In the genomic region with DNA sequence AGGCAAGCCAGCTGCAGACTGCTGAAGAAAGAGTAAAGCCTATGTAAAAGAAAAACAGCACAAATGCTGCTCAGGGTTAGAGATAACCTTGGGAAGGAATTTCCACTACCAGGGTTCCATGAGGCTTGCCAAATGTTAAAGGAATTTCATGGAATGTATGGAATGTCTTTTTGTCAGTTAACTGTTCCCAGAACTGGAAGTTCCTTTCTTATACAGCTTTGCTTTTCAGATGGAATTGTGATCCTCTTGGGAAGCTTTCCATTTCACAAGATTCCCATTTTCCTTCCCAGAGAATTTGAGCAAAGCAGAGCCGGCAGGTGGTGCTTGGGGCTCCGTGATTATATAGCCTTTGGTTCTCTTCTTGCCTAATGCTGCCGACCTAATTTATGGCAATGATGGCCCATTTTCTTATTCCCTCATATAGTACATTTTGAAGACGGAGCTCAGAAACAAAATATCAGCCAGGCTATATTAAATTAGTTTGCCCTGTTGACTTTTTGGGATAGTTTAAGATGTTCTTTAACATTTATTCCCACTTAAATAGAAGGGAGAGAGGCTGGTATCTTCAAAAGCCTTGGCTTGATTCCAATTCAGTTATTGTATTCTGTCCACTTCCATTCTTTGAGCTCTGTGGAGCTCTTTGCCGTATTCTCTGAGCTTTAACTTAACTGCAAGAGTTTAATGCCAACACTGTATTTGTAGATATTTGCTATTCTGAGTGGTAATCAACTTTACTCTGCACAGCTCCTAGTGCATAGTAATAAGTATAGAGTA, we compare ENCODE assay signal across 9 cellular contexts.
DNase-seq lines count a peak whose midpoint lies in the region; ATAC-seq and TF ChIP-seq lines count a peak whose summit lies in the region.
"Had no signal": no experiment of that assay in that cellular context is flagged by ENCODE, and none has a peak within 500 bp of the region (broad histone marks: within the 10 kb centered on the region; RNA-seq: fewer than 3 reads in every experiment).

No MANE protein-coding gene starts in this region.

- H3K27me3 ChIP-seq in liver (ENCODE audit: control insufficient read depth in 4 of 4, insufficient read depth in 4 of 4, low read length in 3 of 4): no peaks in the 10 kb centered on the region

- H3K36me3 ChIP-seq in liver (ENCODE audit: control insufficient read depth in 4 of 4, insufficient read depth in 3 of 4, low read depth in 1 of 4, low read length in 3 of 4): peaks cover 0 to 2% (median 0%) of the 10 kb centered on the region in 4 donors

- peaks cover 0 to 5% (median 0%) of the 10 kb centered on the region in 4 donors for H3K4me1 ChIP-seq in liver (ENCODE audit: control insufficient read depth in 4 of 4, insufficient read depth in 4 of 4, low read length in 3 of 4)

- WGBS in liver: 81% methylated on average over 5 of the region's 5 CpGs

- TF ChIP-seq RAD21 in liver (IDR thresholded peaks at IDR 0.05): peak in 1 of 2 donors; percentile 6

- DNase-seq in AG10803 (ENCODE audit: low read depth) (peak; percentile 83), M059J (ENCODE audit: low read depth) (peak; percentile 51), coronary artery (ENCODE audit: low spot score) (no peak), KBM-7 (no peak), erythroblast (lab: John Stamatoyannopoulos, UW) (no peak)
- no peak for DNase-seq in activated CD8-positive, alpha-beta memory T cell treated with anti-CD3 and anti-CD28 coated beads, Interleukin-2, amount 50 U/mL, for 4 hours
- DNase-seq: activated naive CD8-positive, alpha-beta T cell treated with anti-CD3 and anti-CD28 coated beads for 36 hours had no signal

- H3K4me3 ChIP-seq in AG10803 (ENCODE audit: low read length) (no peak overlapping the region), coronary artery (peak overlapping the region; percentile 16), liver (ENCODE audit: low read depth in 1 of 3, low read length in 3 of 3) (no peak overlapping the region)

- peak; percentile 26 for TF ChIP-seq CTCF in AG10803 (conservative IDR thresholded peaks at IDR 0.05; ENCODE audit: low read length)
- no peak for TF ChIP-seq CTCF in coronary artery (IDR thresholded peaks at IDR 0.05)
- no peak for TF ChIP-seq CTCF in liver (IDR thresholded peaks at IDR 0.05; ENCODE audit: low read depth, low read length, missing input control)

- in situ Hi-C loops in KBM-7 (cut with MboI; ENCODE audit: low pct_unique_long_range_greater_than_20kb, low sequenced_read_pairs): no loop called here

- H3K9me3 ChIP-seq in liver (ENCODE audit: control insufficient read depth in 4 of 4, low read length in 3 of 4): no peaks in the 10 kb centered on the region

- peak overlapping the region; percentile 27 to 42 for H3K27ac ChIP-seq in coronary artery
- no peak overlapping the region for H3K27ac ChIP-seq in liver (ENCODE audit: low read depth in 1 of 2, low read length in 2 of 2)

- no peak for ATAC-seq in HG02885 (IDR thresholded peaks at IDR 0.05; ENCODE audit: poor library complexity, unreplicated experiment)

- no peak overlapping the region for H3K9ac ChIP-seq in liver (ENCODE audit: low read depth in 1 of 2, low read length in 2 of 2)

- TF ChIP-seq POLR2A in erythroblast (IDR thresholded peaks at IDR 0.05; ENCODE audit: low read length): no peak

TF ChIP-seq in liver, 16 proteins besides CTCF, POLR2A, EP300 and RAD21:
- TF ChIP-seq TAF1 (conservative IDR thresholded peaks at IDR 0.05): no peak
- TF ChIP-seq FOXA2 (IDR thresholded peaks at IDR 0.05): no peak
- no peak for TF ChIP-seq MAX (IDR thresholded peaks at IDR 0.05)
- peak; percentile 33 for TF ChIP-seq NR2F2 (IDR thresholded peaks at IDR 0.05)
- TF ChIP-seq ATF3 (IDR thresholded peaks at IDR 0.05): no peak
- TF ChIP-seq, protein P1, sequence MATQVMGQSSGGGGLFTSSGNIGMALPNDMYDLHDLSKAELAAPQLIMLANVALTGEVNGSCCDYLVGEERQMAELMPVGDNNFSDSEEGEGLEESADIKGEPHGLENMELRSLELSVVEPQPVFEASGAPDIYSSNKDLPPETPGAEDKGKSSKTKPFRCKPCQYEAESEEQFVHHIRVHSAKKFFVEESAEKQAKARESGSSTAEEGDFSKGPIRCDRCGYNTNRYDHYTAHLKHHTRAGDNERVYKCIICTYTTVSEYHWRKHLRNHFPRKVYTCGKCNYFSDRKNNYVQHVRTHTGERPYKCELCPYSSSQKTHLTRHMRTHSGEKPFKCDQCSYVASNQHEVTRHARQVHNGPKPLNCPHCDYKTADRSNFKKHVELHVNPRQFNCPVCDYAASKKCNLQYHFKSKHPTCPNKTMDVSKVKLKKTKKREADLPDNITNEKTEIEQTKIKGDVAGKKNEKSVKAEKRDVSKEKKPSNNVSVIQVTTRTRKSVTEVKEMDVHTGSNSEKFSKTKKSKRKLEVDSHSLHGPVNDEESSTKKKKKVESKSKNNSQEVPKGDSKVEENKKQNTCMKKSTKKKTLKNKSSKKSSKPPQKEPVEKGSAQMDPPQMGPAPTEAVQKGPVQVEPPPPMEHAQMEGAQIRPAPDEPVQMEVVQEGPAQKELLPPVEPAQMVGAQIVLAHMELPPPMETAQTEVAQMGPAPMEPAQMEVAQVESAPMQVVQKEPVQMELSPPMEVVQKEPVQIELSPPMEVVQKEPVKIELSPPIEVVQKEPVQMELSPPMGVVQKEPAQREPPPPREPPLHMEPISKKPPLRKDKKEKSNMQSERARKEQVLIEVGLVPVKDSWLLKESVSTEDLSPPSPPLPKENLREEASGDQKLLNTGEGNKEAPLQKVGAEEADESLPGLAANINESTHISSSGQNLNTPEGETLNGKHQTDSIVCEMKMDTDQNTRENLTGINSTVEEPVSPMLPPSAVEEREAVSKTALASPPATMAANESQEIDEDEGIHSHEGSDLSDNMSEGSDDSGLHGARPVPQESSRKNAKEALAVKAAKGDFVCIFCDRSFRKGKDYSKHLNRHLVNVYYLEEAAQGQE (IDR thresholded peaks at IDR 0.05): peak; percentile 96
- TF ChIP-seq YY1 (IDR thresholded peaks at IDR 0.05): no peak
- no peak for TF ChIP-seq SP1 (IDR thresholded peaks at IDR 0.05)

Comparison
In these comparisons a context has a peak if more than half of its experiments do, and no peak if none do; other contexts are left out.
1. DNase-seq: peak in AG10803 (single experiment) and M059J (single experiment); none in coronary artery (single experiment), KBM-7 (single experiment), erythroblast (0 of 2) and activated CD8-positive, alpha-beta memory T cell treated with anti-CD3 and anti-CD28 coated beads, Interleukin-2, amount 50 U/mL, for 4 hours (single experiment).
2. H3K27ac ChIP-seq: peak in coronary artery (2 of 2); none in liver (0 of 2).